11 cellular contexts compared by ENCODE assay signal in the genomic region with DNA sequence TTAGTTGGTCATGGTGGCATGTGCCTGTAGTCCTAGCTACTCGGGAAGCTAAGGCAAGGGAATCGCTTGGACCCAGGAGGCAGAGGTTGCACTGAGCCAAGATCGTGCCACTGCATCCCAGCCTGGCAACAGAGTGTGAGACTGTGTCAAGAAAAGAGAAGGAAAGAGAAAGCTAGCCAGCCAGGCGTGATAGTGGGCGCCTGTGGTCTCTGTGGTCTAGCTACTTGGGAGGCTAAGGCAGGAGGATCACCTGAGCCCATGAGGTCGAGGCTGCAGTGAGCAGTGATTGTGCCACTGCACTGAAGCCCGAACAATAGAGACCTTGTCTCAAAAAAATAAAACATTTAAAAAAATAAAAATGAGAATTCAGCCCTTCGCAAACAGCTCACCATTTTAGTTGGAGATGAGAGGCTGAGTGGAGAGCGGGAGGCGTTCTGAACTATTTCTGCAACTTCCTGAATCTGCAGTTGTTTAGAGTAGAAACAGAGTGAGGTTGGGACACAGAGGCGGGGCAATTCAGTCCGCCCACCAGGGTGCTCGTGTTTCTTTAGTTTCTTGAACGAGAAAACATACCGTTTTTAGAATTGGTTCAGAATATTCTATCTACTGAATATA. TPM values are rescaled to one million over a fixed set of nuclear protein-coding genes. Genes with fewer than 3 reads are reported as not detected.
DNase-seq lines count a peak whose midpoint lies in the region; ATAC-seq and TF ChIP-seq lines count a peak whose summit lies in the region.
"Had no signal": no experiment of that assay in that cellular context is flagged by ENCODE, and none has a peak within 500 bp of the region (broad histone marks: within the 10 kb centered on the region; RNA-seq: fewer than 3 reads in every experiment).

No MANE protein-coding gene starts in this region.

- no peak overlapping the region for H4K91ac ChIP-seq in H9 (ENCODE audit: insufficient read length, low read depth, low read length)

- H2AK5ac ChIP-seq in H9 (ENCODE audit: insufficient read length, low read length) = no peak overlapping the region

- H2BK120ac ChIP-seq in H9 (ENCODE audit: low read depth, low read length, poor library complexity, severe bottlenecking) = no peak overlapping the region

- H2BK20ac ChIP-seq in H9 (ENCODE audit: low read depth, low read length, poor library complexity, severe bottlenecking) = no peak overlapping the region

- H3K4me3 ChIP-seq in SU-DHL-6 (ENCODE audit: insufficient read depth, low read length, poor library complexity, severe bottlenecking) (peak overlapping the region; percentile 46), right lobe of liver (no peak overlapping the region)
- H3K4me3 ChIP-seq: gastroesophageal sphincter, PC-9 had no signal

- no peak overlapping the region for H3K18ac ChIP-seq in H9 (ENCODE audit: insufficient read length, low read depth, low read length)

- intact Hi-C loops in right lobe of liver (cut with DNase I) = loop anchor here in 1 of 2 donors (10.0 kb wide), 1 partner anchor 239 kb away; a partner anchor contains a TSS

- no peak overlapping the region for H4K8ac ChIP-seq in H9 (replicated peaks; ENCODE audit: insufficient read length, low read depth, low read length)

- H2BK15ac ChIP-seq in H9 (ENCODE audit: low read depth, low read length) = no peak overlapping the region

- H3T11ph ChIP-seq in H9 (ENCODE audit: low read length) = no peak overlapping the region

- no peaks in the 10 kb centered on the region for H3K79me1 ChIP-seq in H9 (ENCODE audit: insufficient read depth, low read depth, low read length, poor library complexity, severe bottlenecking)

- TF ChIP-seq CTCF in SU-DHL-6 (IDR thresholded peaks at IDR 0.05; ENCODE audit: insufficient read depth, low read length, poor library complexity, severe bottlenecking) (no peak), right lobe of liver (IDR thresholded peaks at IDR 0.05) (no peak), H9 (conservative IDR thresholded peaks at IDR 0.05) (no peak), glutamatergic neuron (IDR thresholded peaks at IDR 0.05; ENCODE audit: partially characterized antibody, unreplicated experiment) (no peak)

- no peak overlapping the region for H3K4me3 Mint-ChIP-seq in H9
- no peak overlapping the region for H3K4me3 Mint-ChIP-seq in glutamatergic neuron (ENCODE audit: unreplicated experiment)
- H3K4me3 Mint-ChIP-seq: nephron progenitor cell had no signal

- H3K9me3 Mint-ChIP-seq in H9 (no peaks in the 10 kb centered on the region), glutamatergic neuron (ENCODE audit: unreplicated experiment) (peaks cover 3% of the 10 kb centered on the region)

- no peaks in the 10 kb centered on the region for H3K27me3 ChIP-seq in SU-DHL-6 (ENCODE audit: low read length)
- H3K27me3 ChIP-seq in right lobe of liver = no peaks in the 10 kb centered on the region
- H3K27me3 ChIP-seq in H9 (ENCODE audit: insufficient read depth, low read length) = no peaks in the 10 kb centered on the region; the same call in 1 of the 2 replicates

- H3K36me3 ChIP-seq in SU-DHL-6 (ENCODE audit: low read length) = no peaks in the 10 kb centered on the region
- no peaks in the 10 kb centered on the region for H3K36me3 ChIP-seq in right lobe of liver
- H3K36me3 ChIP-seq: gastroesophageal sphincter had no signal

- H3K4me1 Mint-ChIP-seq in H9 (no peaks in the 10 kb centered on the region), glutamatergic neuron (ENCODE audit: low read depth, unreplicated experiment) (peaks cover 2% of the 10 kb centered on the region)

- H4K20me1 ChIP-seq in SU-DHL-6 (ENCODE audit: low read depth, low read length) (no peaks in the 10 kb centered on the region), H9 (ENCODE audit: control insufficient read depth, insufficient read depth, insufficient read length) (no peaks in the 10 kb centered on the region)

- H3K9me2 ChIP-seq in SU-DHL-6 (replicated peaks; ENCODE audit: insufficient read depth, low read length) = no peaks in the 10 kb centered on the region

- WGBS in right lobe of liver (ENCODE audit: insufficient coverage, low coverage, low lambda C conversion rate, missing lambda C conversion rate) = 45% methylated on average over 14 of the region's 15 CpGs
- no CpG with 5 or more reads among the region's 15 CpGs for WGBS in H9 (ENCODE audit: extremely low coverage, insufficient read length, low lambda C conversion rate)

- H3K9ac ChIP-seq in SU-DHL-6 (ENCODE audit: low read length) = peak overlapping the region; percentile 47
- H3K9ac ChIP-seq in H9 (ENCODE audit: extremely low read depth, insufficient read length, low read length) = no peak overlapping the region

- H3K9me3 ChIP-seq in SU-DHL-6 (ENCODE audit: insufficient read depth, low read length) = no peaks in the 10 kb centered on the region
- no peaks in the 10 kb centered on the region for H3K9me3 ChIP-seq in right lobe of liver
- H3K9me3 ChIP-seq in H9 (ENCODE audit: control insufficient read depth, low read depth, low read length) = no peaks in the 10 kb centered on the region
- H3K9me3 ChIP-seq: gastroesophageal sphincter had no signal

- no peak overlapping the region for H3K14ac ChIP-seq in H9 (ENCODE audit: insufficient read depth, low read length)

- no peaks in the 10 kb centered on the region for H3K79me2 ChIP-seq in SU-DHL-6 (ENCODE audit: insufficient read depth, low read length)
- no peaks in the 10 kb centered on the region for H3K79me2 ChIP-seq in H9 (ENCODE audit: insufficient read depth, low read length)

- H3K27me3 Mint-ChIP-seq in H9 (ENCODE audit: low read depth) (peaks cover 21% of the 10 kb centered on the region), glutamatergic neuron (ENCODE audit: unreplicated experiment) (peaks cover 3% of the 10 kb centered on the region)

- peak; percentile 57 for ATAC-seq in HG02798 (IDR thresholded peaks at IDR 0.05; ENCODE audit: poor library complexity, unreplicated experiment)
- ATAC-seq in right lobe of liver = peak in 1 of 4 donors; percentile 46
- ATAC-seq: gastroesophageal sphincter had no signal

- peaks cover 2% of the 10 kb centered on the region for H3K23me2 ChIP-seq in H9 (ENCODE audit: insufficient read length, low read depth, low read length, poor library complexity, severe bottlenecking)

- DNase-seq in CD1c-positive myeloid dendritic cell (ENCODE audit: extremely low spot score) (peak; percentile 86), right lobe of liver (no peak), H9 (no peak), NCI-H128 (lab: John Stamatoyannopoulos, UW; ENCODE audit: unreplicated experiment) (no peak), glutamatergic neuron (no peak), KG1 (lab: John Stamatoyannopoulos, UW) (no peak)
- DNase-seq: nephron progenitor cell, PC-9 had no signal

- H2AFZ ChIP-seq in SU-DHL-6 (ENCODE audit: low read depth, low read length, severe bottlenecking) (peak overlapping the region; percentile 50), H9 (ENCODE audit: low read length) (no peak overlapping the region)
- H2AFZ ChIP-seq: PC-9 had no signal

- H3K4me1 ChIP-seq in right lobe of liver (peaks cover 0 to 17% (median 0%) of the 10 kb centered on the region in 4 donors), H9 (ENCODE audit: insufficient read depth, low read length) (no peaks in the 10 kb centered on the region; the same call in 1 of the 2 replicates)

- no peak for TF ChIP-seq POLR2A in right lobe of liver (IDR thresholded peaks at IDR 0.05)

- H3F3A ChIP-seq in SU-DHL-6 (ENCODE audit: insufficient read depth) = peaks cover 23% of the 10 kb centered on the region

- H3K36me3 Mint-ChIP-seq in H9 (ENCODE audit: insufficient read depth in 1 of 3, low read depth in 3 of 3) = no peaks in the 10 kb centered on the region
- no peaks in the 10 kb centered on the region for H3K36me3 Mint-ChIP-seq in glutamatergic neuron (ENCODE audit: unreplicated experiment)

- H3K4ac ChIP-seq in H9 (ENCODE audit: low read depth, low read length) = no peak overlapping the region

- H4K5ac ChIP-seq in H9 (ENCODE audit: insufficient read length, low read depth, low read length) = no peak overlapping the region

- H3K56ac ChIP-seq in H9 (ENCODE audit: insufficient read length, low read depth, low read length) = no peak overlapping the region

- no peak overlapping the region for H2BK5ac ChIP-seq in H9 (ENCODE audit: insufficient read length, low read length)

- no peak overlapping the region for H3K27ac Mint-ChIP-seq in H9
- no peak overlapping the region for H3K27ac Mint-ChIP-seq in glutamatergic neuron (ENCODE audit: unreplicated experiment)
- H3K27ac Mint-ChIP-seq: nephron progenitor cell had no signal

- H3K23ac ChIP-seq in H9 (ENCODE audit: insufficient read length, low read depth, low read length) = no peak overlapping the region

- H3K27ac ChIP-seq in SU-DHL-6 (ENCODE audit: low read depth, low read length) (peak overlapping the region; percentile 78), right lobe of liver (peak overlapping the region in 2 of 3 donors; percentile 29 to 84), H9 (ENCODE audit: insufficient read length, low read depth, low read length) (no peak overlapping the region)
- H3K27ac ChIP-seq: gastroesophageal sphincter, PC-9 had no signal

- H3K4me2 ChIP-seq in SU-DHL-6 (ENCODE audit: low read depth, low read length, poor library complexity, severe bottlenecking) (peak overlapping the region; percentile 70), H9 (ENCODE audit: insufficient read depth, insufficient read length, low read length) (no peak overlapping the region)
- H3K4me2 ChIP-seq: PC-9 had no signal

- H2BK12ac ChIP-seq in H9 (ENCODE audit: insufficient read length, low read depth, low read length) = no peak overlapping the region

RNA-seq across cellular contexts. Expression of a gene that starts 33.2 kb away (rescaled TPM):
- 10 to 100 TPM; 35.5 to 59.8 (median 51.1) TPM for total RNA-seq in right lobe of liver
- 214 and 219 TPM in 2 replicates for total RNA-seq in H9 (2021)
- total RNA-seq in glutamatergic neuron (ENCODE audit: unreplicated experiment) = 91.5 TPM

RNA-seq across cellular contexts. Expression of a gene that starts 34.1 kb away (rescaled TPM):
- total RNA-seq in right lobe of liver (1 to 10 TPM in 3 of 6 experiments, under 1 TPM in 3; 0.12 to 6.7 (median 2.9) TPM), H9 (2021) (0.24 and 0.33 TPM in 2 replicates), glutamatergic neuron (ENCODE audit: unreplicated experiment) (0.29 TPM)
